28 cellular contexts compared by ENCODE assay signal in genomic region chr7:146084086-146084485, GRCh38. TPM values are rescaled to one million over a fixed set of nuclear protein-coding genes. Genes with fewer than 3 reads are reported as not detected.
"Had no signal": no experiment of that assay in that cellular context is flagged by ENCODE, and none has a peak within 500 bp of the region (broad histone marks: within the 10 kb centered on the region; RNA-seq: fewer than 3 reads in every experiment).

No MANE protein-coding gene starts in this region.

- DNase-seq: stimulated activated CD4-positive, alpha-beta T cell treated with anti-CD3 and anti-CD28 coated beads, Interleukin-2, amount 100 ng/mL, for 48 hours; stimulated activated CD4-positive, alpha-beta T cell treated with anti-CD3 and anti-CD28 coated beads, Interleukin-4, amount 100 ng/mL, for 1 hour; stimulated activated CD4-positive, alpha-beta T cell treated with anti-CD3 and anti-CD28 coated beads, Interleukin-4, amount 100 ng/mL, for 24 hours; stimulated activated CD4-positive, alpha-beta T cell treated with anti-CD3 and anti-CD28 coated beads, Interleukin-4, amount 100 ng/mL, for 4 hours; stimulated activated CD8-positive, alpha-beta memory T cell treated with anti-CD3 and anti-CD28 coated beads, Interleukin-4, amount 100 ng/mL, for 48 hours; stimulated activated naive B cell treated with anti-CD40 and anti-IgM and Interleukin-4, amounts not matched to agents 10 μg/mL and 1 μg/mL and 100 μg/mL, for 72 hours; stimulated activated naive CD4-positive, alpha-beta T cell; stimulated activated naive CD4-positive, alpha-beta T cell treated with Interleukin-2 at 50 U/mL for 16 hours; stimulated activated naive CD8-positive, alpha-beta T cell treated with anti-CD3 and anti-CD28 coated beads, Interleukin-15, amount 100 ng/mL, for 72 hours; stimulated activated naive CD8-positive, alpha-beta T cell treated with anti-CD3 and anti-CD28 coated beads, Interleukin-15, Interleukin-2, amounts not matched to agents 100 U/mL and 50 U/mL, for 24 hours; stomach; substantia nigra; testis; thyroid gland; tibial artery; transverse colon; trophoblast cell; upper lobe of left lung; upper lobe of right lung; uterus had no signal

- H3K4me1 ChIP-seq: stomach, suprapubic skin, testis, thyroid gland, tibial artery, tibial nerve, transverse colon, upper lobe of left lung, upper lobe of right lung, uterus, vagina had no signal

- H3K27ac ChIP-seq: stomach, suprapubic skin, testis, thoracic aorta, thyroid gland, tibial artery, tibial nerve, transverse colon, upper lobe of left lung, upper lobe of right lung, uterus, vagina had no signal

- H3K9me3 ChIP-seq: stomach, suprapubic skin, testis, thoracic aorta, thyroid gland, tibial artery, tibial nerve, transverse colon, upper lobe of left lung, upper lobe of right lung, uterus, vagina had no signal

- ATAC-seq: stimulated activated effector memory CD8-positive, alpha-beta T cell treated with anti-CD3 and anti-CD28 coated beads, Interleukin-12 subunit alpha, Interleukin-12 subunit beta, amount 100 ng/mL, for 72 hours; stimulated activated memory B cell treated with anti-CD40 and anti-IgM and Interleukin-4, amounts not matched to agents 10 μg/mL and 1 μg/mL and 100 μg/mL, for 72 hours; stimulated activated naive B cell treated with anti-CD40 and anti-IgM and Interleukin-4, amounts not matched to agents 10 μg/mL and 1 μg/mL and 100 μg/mL, for 72 hours; stimulated activated naive CD8-positive, alpha-beta T cell treated with anti-CD3 and anti-CD28 coated beads, Interleukin-15, amount 100 ng/mL, for 72 hours; stimulated activated naive CD8-positive, alpha-beta T cell treated with anti-CD3 and anti-CD28 coated beads, Interleukin-15, Interleukin-2, amounts not matched to agents 100 U/mL and 50 U/mL, for 24 hours; upper lobe of right lung had no signal

- H3K36me3 ChIP-seq: stomach, suprapubic skin, thoracic aorta, thyroid gland, tibial artery, tibial nerve, transverse colon, upper lobe of left lung, upper lobe of right lung, uterus, vagina had no signal

- H3K27me3 ChIP-seq: stomach, suprapubic skin, testis, thyroid gland, tibial artery, tibial nerve, transverse colon, upper lobe of left lung, upper lobe of right lung, uterus, vagina had no signal

- FAIRE-seq: urothelium cell line had no signal

- H3K4me3 ChIP-seq: stomach, suprapubic skin, testis, thoracic aorta, thyroid gland, tibial artery, tibial nerve, transverse colon, upper lobe of left lung, upper lobe of right lung, uterus, vagina had no signal

RNA-seq across cellular contexts. Expression of gene CNTNAP2, which starts 32.5 kb away (rescaled TPM):
- total RNA-seq: subcutaneous adipose tissue, thoracic aorta had no signal
